Comparison of ENCODE assay signal across 19 cellular contexts in the genomic region with DNA sequence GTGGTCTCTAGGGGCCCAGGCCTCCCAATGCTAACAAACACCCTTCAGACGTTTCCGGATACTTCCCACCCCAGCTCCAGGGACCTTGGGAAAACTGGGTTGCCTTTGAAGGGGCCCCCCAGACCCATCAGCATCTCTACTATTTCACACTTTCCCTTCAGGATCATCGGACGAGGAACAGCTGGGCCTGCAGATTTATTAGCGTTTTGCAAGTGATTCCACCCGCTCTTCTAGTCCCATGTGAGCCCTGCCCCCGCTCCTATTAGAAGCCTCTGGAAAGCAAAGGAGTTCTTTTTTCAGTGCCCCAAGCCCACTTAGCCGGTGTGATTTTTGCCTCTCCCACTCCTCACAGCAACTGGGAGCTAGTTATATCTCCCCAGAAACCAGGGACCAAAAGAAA.
DNase-seq lines count a peak whose midpoint lies in the region; ATAC-seq and TF ChIP-seq lines count a peak whose summit lies in the region.
"Had no signal": no experiment of that assay in that cellular context is flagged by ENCODE, and none has a peak within 500 bp of the region (broad histone marks: within the 10 kb centered on the region; RNA-seq: fewer than 3 reads in every experiment).

No MANE protein-coding gene starts in this region.

- H3K27me3 ChIP-seq in right atrium auricular region (no peaks in the 10 kb centered on the region), trophoblast cell (ENCODE audit: insufficient read depth, low read length) (no peaks in the 10 kb centered on the region), BE2C (no peaks in the 10 kb centered on the region)
- H3K27me3 ChIP-seq: Peyer's patch had no signal

- H3K27ac Mint-ChIP-seq in memory B cell: peak overlapping the region; percentile 24
- H3K27ac Mint-ChIP-seq: CD4-positive, alpha-beta T cell had no signal

- H3K27me3 Mint-ChIP-seq in memory B cell: peaks cover 10% of the 10 kb centered on the region
- H3K27me3 Mint-ChIP-seq: CD4-positive, alpha-beta T cell had no signal

- H3K36me3 Mint-ChIP-seq in memory B cell: peaks cover 2% of the 10 kb centered on the region

- no peak overlapping the region for H2AFZ ChIP-seq in trophoblast cell (ENCODE audit: insufficient read depth, low read length, poor library complexity)

- H3K14ac ChIP-seq in trophoblast cell (ENCODE audit: low read length): no peak overlapping the region

- H3K36me3 ChIP-seq in right atrium auricular region (no peaks in the 10 kb centered on the region), trophoblast cell (ENCODE audit: control insufficient read depth in 1 of 2, insufficient read depth in 2 of 2, low read length in 2 of 2) (no peaks in the 10 kb centered on the region), BE2C (no peaks in the 10 kb centered on the region)
- H3K36me3 ChIP-seq: Peyer's patch had no signal

- TF ChIP-seq CTCF in right atrium auricular region (IDR thresholded peaks at IDR 0.05): no peak
- TF ChIP-seq CTCF in BE2C (IDR thresholded peaks at IDR 0.05; ENCODE audit: low read depth, low read length): no peak

- H2BK120ac ChIP-seq in trophoblast cell (ENCODE audit: insufficient read depth, low read length, poor library complexity): no peak overlapping the region

- no peak overlapping the region for H2BK5ac ChIP-seq in trophoblast cell (ENCODE audit: low read depth, low read length, poor library complexity)

- no peaks in the 10 kb centered on the region for H3K4me1 Mint-ChIP-seq in memory B cell

- H3K9me3 Mint-ChIP-seq in memory B cell: no peaks in the 10 kb centered on the region
- H3K9me3 Mint-ChIP-seq: CD4-positive, alpha-beta T cell had no signal

- H3K9me3 ChIP-seq in right atrium auricular region: no peaks in the 10 kb centered on the region
- no peaks in the 10 kb centered on the region for H3K9me3 ChIP-seq in trophoblast cell (ENCODE audit: insufficient read depth, low read depth, low read length)
- H3K9me3 ChIP-seq in BE2C: no peaks in the 10 kb centered on the region
- H3K9me3 ChIP-seq: Caco-2, Peyer's patch had no signal

- peak overlapping the region; percentile 19 for H2BK12ac ChIP-seq in trophoblast cell (ENCODE audit: low read length)

- no peak overlapping the region for H4K12ac ChIP-seq in trophoblast cell (ENCODE audit: low read depth, low read length)

- H3K4ac ChIP-seq in trophoblast cell (ENCODE audit: low read depth, low read length): no peak overlapping the region

- peaks cover 5% of the 10 kb centered on the region for H3K79me1 ChIP-seq in trophoblast cell (ENCODE audit: low read length)

- H3K18ac ChIP-seq in trophoblast cell (ENCODE audit: low read length): peak overlapping the region; percentile 30

- H4K8ac ChIP-seq in trophoblast cell (ENCODE audit: low read depth, low read length): no peak overlapping the region

- no peak overlapping the region for H2AK5ac ChIP-seq in trophoblast cell (ENCODE audit: low read length)

- no peak overlapping the region for H3K4me3 Mint-ChIP-seq in memory B cell
- H3K4me3 Mint-ChIP-seq: CD4-positive, alpha-beta T cell had no signal

- no peaks in the 10 kb centered on the region for H3K4me1 ChIP-seq in right atrium auricular region
- H3K4me1 ChIP-seq in trophoblast cell (ENCODE audit: control insufficient read depth in 1 of 2, insufficient read depth in 2 of 2, low read length in 2 of 2): peaks cover 16 to 20% of the 10 kb centered on the region in 2 experiments
- no peaks in the 10 kb centered on the region for H3K4me1 ChIP-seq in BE2C
- H3K4me1 ChIP-seq: Peyer's patch had no signal

- no peak overlapping the region for H4K91ac ChIP-seq in trophoblast cell (ENCODE audit: low read depth, low read length)

- ATAC-seq in left ventricle myocardium superior (peak; percentile 21), memory B cell (ENCODE audit: low read depth) (no peak), GM21360 (IDR thresholded peaks at IDR 0.05; ENCODE audit: unreplicated experiment) (no peak)

- H3K27ac ChIP-seq in right atrium auricular region: no peak overlapping the region
- H3K27ac ChIP-seq in trophoblast cell (ENCODE audit: low read depth, low read length): no peak overlapping the region
- H3K27ac ChIP-seq: Peyer's patch had no signal

- no CpG with 5 or more reads among the region's 8 CpGs for WGBS in trophoblast cell (ENCODE audit: extremely low coverage, insufficient coverage, insufficient read length)

- no peak overlapping the region for H3K4me2 ChIP-seq in trophoblast cell (ENCODE audit: low read length)

- H3K4me3 ChIP-seq in right atrium auricular region (no peak overlapping the region), trophoblast cell (ENCODE audit: low read depth, low read length) (no peak overlapping the region), BE2C (ENCODE audit: low read depth, low read length) (no peak overlapping the region)
- H3K4me3 ChIP-seq: Peyer's patch had no signal

- H3K79me2 ChIP-seq in trophoblast cell (ENCODE audit: control insufficient read depth, insufficient read depth, low read length, poor library complexity): no peaks in the 10 kb centered on the region

- intact Hi-C loops in left ventricle myocardium superior (cut with micrococcal nuclease): no loop called here

- DNase-seq in left ventricle myocardium superior (peak; percentile 19), right atrium auricular region (ENCODE audit: low spot score) (no peak), memory B cell (ENCODE audit: low spot score in 2 of 2) (no peak), trophoblast cell (no peak), NCI-H2227 (lab: John Stamatoyannopoulos, UW; ENCODE audit: unreplicated experiment) (no peak), BE2C (no peak)
- no peak for DNase-seq in stimulated activated CD4-positive, alpha-beta T cell treated with anti-CD3 and anti-CD28 coated beads, Interleukin-4, amount 100 ng/mL, for 24 hours
- DNase-seq: Caco-2; CD4-positive, alpha-beta T cell; DMS53; KG1; MV-4-11; NCI-H1694 treated with DMSO at 0.1 percent for 48 hours; NCI-H2107; NCI-H345; NCI-H69; NK-92 treated with Interleukin-12 subunit alpha and Interleukin-12 subunit beta, amount 100 ng/mL, for 24 hours; Peyer's patch had no signal

- H3K23ac ChIP-seq in trophoblast cell (ENCODE audit: low read length): no peak overlapping the region

- H3K9ac ChIP-seq in trophoblast cell (ENCODE audit: low read length): no peak overlapping the region
